In genomic region chr9:6845128-6845826, GRCh38 we compare ENCODE assay signal across 2 cellular contexts.
A peak's percentile ranks its signal among the peaks of the same experiment; 100 is the strongest.
TF ChIP-seq lines count a peak whose summit lies in the region.

No MANE protein-coding gene starts in this region.

TF ChIP-seq in IMR-90, 13 proteins besides CTCF, POLR2A, EP300 and RAD21:
- TF ChIP-seq MAZ (IDR thresholded peaks at IDR 0.05; ENCODE audit: borderline replicate concordance, low read depth, low read length) (no peak), CEBPB (IDR thresholded peaks at IDR 0.05; ENCODE audit: low read depth, low read length) (0 out of 2 replicates have a peak, but pooled peaks have one; percentile 12)

TF ChIP-seq in HepG2, 621 proteins besides CTCF, POLR2A, EP300 and RAD21 (continues in another document):
- no peak for TF ChIP-seq MAFK (conservative IDR thresholded peaks at IDR 0.05 in 1 of 2, IDR thresholded peaks at IDR 0.05 in 1 of 2; ENCODE audit: low read length in 2 of 2)
- TF ChIP-seq ZNF34 (CRISPR knock-in tag; IDR thresholded peaks at IDR 0.05; ENCODE audit: borderline replicate concordance) = no peak
- no peak for TF ChIP-seq ZNF33B (CRISPR knock-in tag; IDR thresholded peaks at IDR 0.05)
- TF ChIP-seq, protein P1, sequence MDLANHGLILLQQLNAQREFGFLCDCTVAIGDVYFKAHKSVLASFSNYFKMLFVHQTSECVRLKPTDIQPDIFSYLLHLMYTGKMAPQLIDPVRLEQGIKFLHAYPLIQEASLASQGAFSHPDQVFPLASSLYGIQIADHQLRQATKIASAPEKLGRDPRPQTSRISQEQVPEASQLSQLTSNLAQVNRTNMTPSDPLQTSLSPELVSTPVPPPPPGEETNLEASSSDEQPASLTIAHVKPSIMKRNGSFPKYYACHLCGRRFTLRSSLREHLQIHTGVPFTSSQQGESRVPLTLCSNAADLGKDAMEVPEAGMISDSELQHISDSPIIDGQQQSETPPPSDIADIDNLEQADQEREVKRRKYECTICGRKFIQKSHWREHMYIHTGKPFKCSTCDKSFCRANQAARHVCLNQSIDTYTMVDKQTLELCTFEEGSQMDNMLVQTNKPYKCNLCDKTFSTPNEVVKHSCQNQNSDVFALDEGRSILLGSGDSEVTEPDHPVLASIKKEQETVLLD (CRISPR knock-in tag; IDR thresholded peaks at IDR 0.05; ENCODE audit: low read depth) = no peak
- no peak for TF ChIP-seq RFX3 (CRISPR knock-in tag; IDR thresholded peaks at IDR 0.05)
- no peak for TF ChIP-seq ZNF550 (CRISPR knock-in tag; IDR thresholded peaks at IDR 0.05; ENCODE audit: borderline replicate concordance)
- TF ChIP-seq ZNF121 (CRISPR knock-in tag; IDR thresholded peaks at IDR 0.05) = peak; percentile 91
- TF ChIP-seq DR1 (CRISPR knock-in tag; IDR thresholded peaks at IDR 0.05) = no peak
- TF ChIP-seq HOXA7 (CRISPR knock-in tag; IDR thresholded peaks at IDR 0.05) = no peak
- TF ChIP-seq, protein P2, sequence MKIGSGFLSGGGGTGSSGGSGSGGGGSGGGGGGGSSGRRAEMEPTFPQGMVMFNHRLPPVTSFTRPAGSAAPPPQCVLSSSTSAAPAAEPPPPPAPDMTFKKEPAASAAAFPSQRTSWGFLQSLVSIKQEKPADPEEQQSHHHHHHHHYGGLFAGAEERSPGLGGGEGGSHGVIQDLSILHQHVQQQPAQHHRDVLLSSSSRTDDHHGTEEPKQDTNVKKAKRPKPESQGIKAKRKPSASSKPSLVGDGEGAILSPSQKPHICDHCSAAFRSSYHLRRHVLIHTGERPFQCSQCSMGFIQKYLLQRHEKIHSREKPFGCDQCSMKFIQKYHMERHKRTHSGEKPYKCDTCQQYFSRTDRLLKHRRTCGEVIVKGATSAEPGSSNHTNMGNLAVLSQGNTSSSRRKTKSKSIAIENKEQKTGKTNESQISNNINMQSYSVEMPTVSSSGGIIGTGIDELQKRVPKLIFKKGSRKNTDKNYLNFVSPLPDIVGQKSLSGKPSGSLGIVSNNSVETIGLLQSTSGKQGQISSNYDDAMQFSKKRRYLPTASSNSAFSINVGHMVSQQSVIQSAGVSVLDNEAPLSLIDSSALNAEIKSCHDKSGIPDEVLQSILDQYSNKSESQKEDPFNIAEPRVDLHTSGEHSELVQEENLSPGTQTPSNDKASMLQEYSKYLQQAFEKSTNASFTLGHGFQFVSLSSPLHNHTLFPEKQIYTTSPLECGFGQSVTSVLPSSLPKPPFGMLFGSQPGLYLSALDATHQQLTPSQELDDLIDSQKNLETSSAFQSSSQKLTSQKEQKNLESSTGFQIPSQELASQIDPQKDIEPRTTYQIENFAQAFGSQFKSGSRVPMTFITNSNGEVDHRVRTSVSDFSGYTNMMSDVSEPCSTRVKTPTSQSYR (CRISPR knock-in tag; IDR thresholded peaks at IDR 0.05; ENCODE audit: borderline replicate concordance) = no peak
- TF ChIP-seq, protein P3, sequence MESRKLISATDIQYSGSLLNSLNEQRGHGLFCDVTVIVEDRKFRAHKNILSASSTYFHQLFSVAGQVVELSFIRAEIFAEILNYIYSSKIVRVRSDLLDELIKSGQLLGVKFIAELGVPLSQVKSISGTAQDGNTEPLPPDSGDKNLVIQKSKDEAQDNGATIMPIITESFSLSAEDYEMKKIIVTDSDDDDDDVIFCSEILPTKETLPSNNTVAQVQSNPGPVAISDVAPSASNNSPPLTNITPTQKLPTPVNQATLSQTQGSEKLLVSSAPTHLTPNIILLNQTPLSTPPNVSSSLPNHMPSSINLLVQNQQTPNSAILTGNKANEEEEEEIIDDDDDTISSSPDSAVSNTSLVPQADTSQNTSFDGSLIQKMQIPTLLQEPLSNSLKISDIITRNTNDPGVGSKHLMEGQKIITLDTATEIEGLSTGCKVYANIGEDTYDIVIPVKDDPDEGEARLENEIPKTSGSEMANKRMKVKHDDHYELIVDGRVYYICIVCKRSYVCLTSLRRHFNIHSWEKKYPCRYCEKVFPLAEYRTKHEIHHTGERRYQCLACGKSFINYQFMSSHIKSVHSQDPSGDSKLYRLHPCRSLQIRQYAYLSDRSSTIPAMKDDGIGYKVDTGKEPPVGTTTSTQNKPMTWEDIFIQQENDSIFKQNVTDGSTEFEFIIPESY (CRISPR knock-in tag; IDR thresholded peaks at IDR 0.05) = peak; percentile 76
- TF ChIP-seq FOXA3 (CRISPR knock-in tag; IDR thresholded peaks at IDR 0.05) = peak; percentile 46; the same call in 1 of the 2 replicates
- no peak for TF ChIP-seq SUZ12 (IDR thresholded peaks at IDR 0.05; ENCODE audit: low read depth, low read length)
- no peak for TF ChIP-seq JARID2 (CRISPR knock-in tag; IDR thresholded peaks at IDR 0.05; ENCODE audit: insufficient replicate concordance)
- peak; percentile 37 for TF ChIP-seq ASH2L (IDR thresholded peaks at IDR 0.05; ENCODE audit: insufficient read length, low read depth, low read length)
- TF ChIP-seq SOX5 (CRISPR knock-in tag; IDR thresholded peaks at IDR 0.05; ENCODE audit: borderline replicate concordance) = peak; percentile 23; the same call in 1 of the 2 replicates
- TF ChIP-seq ZNF607 (CRISPR knock-in tag; IDR thresholded peaks at IDR 0.05; ENCODE audit: borderline replicate concordance) = no peak
- peak; percentile 74; the same call in 1 of the 2 replicates for TF ChIP-seq PITX1 (CRISPR knock-in tag; IDR thresholded peaks at IDR 0.05)
- no peak; the same call in 1 of the 2 replicates for TF ChIP-seq ZFP90 (CRISPR knock-in tag; IDR thresholded peaks at IDR 0.05; ENCODE audit: borderline replicate concordance)
- 0 out of 2 replicates have a peak, but pooled peaks have one; percentile 50 for TF ChIP-seq BCL6 (CRISPR knock-in tag; IDR thresholded peaks at IDR 0.05)
- no peak for TF ChIP-seq ZNF468 (CRISPR knock-in tag; IDR thresholded peaks at IDR 0.05)
- peak; percentile 64 for TF ChIP-seq NR2F6 (IDR thresholded peaks at IDR 0.05)
- peak; percentile 93 for TF ChIP-seq NR2F6 (CRISPR knock-in tag; IDR thresholded peaks at IDR 0.05)
- 0 out of 2 replicates have a peak, but pooled peaks have one; percentile 33 for TF ChIP-seq KDM3A (CRISPR knock-in tag; IDR thresholded peaks at IDR 0.05; ENCODE audit: low read depth)
- TF ChIP-seq, protein P4, sequence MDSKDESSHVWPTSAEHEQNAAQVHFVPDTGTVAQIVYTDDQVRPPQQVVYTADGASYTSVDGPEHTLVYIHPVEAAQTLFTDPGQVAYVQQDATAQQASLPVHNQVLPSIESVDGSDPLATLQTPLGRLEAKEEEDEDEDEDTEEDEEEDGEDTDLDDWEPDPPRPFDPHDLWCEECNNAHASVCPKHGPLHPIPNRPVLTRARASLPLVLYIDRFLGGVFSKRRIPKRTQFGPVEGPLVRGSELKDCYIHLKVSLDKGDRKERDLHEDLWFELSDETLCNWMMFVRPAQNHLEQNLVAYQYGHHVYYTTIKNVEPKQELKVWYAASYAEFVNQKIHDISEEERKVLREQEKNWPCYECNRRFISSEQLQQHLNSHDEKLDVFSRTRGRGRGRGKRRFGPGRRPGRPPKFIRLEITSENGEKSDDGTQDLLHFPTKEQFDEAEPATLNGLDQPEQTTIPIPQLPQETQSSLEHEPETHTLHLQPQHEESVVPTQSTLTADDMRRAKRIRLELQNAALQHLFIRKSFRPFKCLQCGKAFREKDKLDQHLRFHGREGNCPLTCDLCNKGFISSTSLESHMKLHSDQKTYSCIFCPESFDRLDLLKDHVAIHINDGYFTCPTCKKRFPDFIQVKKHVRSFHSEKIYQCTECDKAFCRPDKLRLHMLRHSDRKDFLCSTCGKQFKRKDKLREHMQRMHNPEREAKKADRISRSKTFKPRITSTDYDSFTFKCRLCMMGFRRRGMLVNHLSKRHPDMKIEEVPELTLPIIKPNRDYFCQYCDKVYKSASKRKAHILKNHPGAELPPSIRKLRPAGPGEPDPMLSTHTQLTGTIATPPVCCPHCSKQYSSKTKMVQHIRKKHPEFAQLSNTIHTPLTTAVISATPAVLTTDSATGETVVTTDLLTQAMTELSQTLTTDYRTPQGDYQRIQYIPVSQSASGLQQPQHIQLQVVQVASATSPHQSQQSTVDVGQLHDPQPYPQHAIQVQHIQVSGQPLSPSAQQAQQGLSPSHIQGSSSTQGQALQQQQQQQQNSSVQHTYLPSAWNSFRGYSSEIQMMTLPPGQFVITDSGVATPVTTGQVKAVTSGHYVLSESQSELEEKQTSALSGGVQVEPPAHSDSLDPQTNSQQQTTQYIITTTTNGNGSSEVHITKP (CRISPR knock-in tag; IDR thresholded peaks at IDR 0.05; ENCODE audit: low read depth) = no peak
- TF ChIP-seq JUNB (CRISPR knock-in tag; IDR thresholded peaks at IDR 0.05; ENCODE audit: borderline replicate concordance) = no peak
- TF ChIP-seq, protein P5, sequence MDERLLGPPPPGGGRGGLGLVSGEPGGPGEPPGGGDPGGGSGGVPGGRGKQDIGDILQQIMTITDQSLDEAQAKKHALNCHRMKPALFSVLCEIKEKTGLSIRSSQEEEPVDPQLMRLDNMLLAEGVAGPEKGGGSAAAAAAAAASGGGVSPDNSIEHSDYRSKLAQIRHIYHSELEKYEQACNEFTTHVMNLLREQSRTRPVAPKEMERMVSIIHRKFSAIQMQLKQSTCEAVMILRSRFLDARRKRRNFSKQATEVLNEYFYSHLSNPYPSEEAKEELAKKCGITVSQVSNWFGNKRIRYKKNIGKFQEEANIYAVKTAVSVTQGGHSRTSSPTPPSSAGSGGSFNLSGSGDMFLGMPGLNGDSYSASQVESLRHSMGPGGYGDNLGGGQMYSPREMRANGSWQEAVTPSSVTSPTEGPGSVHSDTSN (CRISPR knock-in tag; IDR thresholded peaks at IDR 0.05) = no peak
- no peak for TF ChIP-seq KAT8 (CRISPR knock-in tag; IDR thresholded peaks at IDR 0.05)
- no peak for TF ChIP-seq ZSCAN31 (CRISPR knock-in tag; IDR thresholded peaks at IDR 0.05; ENCODE audit: low read depth)
- TF ChIP-seq, protein P6, sequence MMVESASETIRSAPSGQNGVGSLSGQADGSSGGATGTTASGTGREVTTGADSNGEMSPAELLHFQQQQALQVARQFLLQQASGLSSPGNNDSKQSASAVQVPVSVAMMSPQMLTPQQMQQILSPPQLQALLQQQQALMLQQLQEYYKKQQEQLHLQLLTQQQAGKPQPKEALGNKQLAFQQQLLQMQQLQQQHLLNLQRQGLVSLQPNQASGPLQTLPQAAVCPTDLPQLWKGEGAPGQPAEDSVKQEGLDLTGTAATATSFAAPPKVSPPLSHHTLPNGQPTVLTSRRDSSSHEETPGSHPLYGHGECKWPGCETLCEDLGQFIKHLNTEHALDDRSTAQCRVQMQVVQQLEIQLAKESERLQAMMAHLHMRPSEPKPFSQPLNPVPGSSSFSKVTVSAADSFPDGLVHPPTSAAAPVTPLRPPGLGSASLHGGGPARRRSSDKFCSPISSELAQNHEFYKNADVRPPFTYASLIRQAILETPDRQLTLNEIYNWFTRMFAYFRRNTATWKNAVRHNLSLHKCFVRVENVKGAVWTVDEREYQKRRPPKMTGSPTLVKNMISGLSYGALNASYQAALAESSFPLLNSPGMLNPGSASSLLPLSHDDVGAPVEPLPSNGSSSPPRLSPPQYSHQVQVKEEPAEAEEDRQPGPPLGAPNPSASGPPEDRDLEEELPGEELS (CRISPR knock-in tag; IDR thresholded peaks at IDR 0.05) = 0 out of 2 replicates have a peak, but pooled peaks have one; percentile 16
- peak; percentile 56; the same call in 1 of the 2 replicates for TF ChIP-seq PHF21A (CRISPR knock-in tag; IDR thresholded peaks at IDR 0.05)
- TF ChIP-seq, protein P7, sequence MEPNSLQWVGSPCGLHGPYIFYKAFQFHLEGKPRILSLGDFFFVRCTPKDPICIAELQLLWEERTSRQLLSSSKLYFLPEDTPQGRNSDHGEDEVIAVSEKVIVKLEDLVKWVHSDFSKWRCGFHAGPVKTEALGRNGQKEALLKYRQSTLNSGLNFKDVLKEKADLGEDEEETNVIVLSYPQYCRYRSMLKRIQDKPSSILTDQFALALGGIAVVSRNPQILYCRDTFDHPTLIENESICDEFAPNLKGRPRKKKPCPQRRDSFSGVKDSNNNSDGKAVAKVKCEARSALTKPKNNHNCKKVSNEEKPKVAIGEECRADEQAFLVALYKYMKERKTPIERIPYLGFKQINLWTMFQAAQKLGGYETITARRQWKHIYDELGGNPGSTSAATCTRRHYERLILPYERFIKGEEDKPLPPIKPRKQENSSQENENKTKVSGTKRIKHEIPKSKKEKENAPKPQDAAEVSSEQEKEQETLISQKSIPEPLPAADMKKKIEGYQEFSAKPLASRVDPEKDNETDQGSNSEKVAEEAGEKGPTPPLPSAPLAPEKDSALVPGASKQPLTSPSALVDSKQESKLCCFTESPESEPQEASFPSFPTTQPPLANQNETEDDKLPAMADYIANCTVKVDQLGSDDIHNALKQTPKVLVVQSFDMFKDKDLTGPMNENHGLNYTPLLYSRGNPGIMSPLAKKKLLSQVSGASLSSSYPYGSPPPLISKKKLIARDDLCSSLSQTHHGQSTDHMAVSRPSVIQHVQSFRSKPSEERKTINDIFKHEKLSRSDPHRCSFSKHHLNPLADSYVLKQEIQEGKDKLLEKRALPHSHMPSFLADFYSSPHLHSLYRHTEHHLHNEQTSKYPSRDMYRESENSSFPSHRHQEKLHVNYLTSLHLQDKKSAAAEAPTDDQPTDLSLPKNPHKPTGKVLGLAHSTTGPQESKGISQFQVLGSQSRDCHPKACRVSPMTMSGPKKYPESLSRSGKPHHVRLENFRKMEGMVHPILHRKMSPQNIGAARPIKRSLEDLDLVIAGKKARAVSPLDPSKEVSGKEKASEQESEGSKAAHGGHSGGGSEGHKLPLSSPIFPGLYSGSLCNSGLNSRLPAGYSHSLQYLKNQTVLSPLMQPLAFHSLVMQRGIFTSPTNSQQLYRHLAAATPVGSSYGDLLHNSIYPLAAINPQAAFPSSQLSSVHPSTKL (CRISPR knock-in tag; IDR thresholded peaks at IDR 0.05) = peak; percentile 81
- TF ChIP-seq, protein P8, sequence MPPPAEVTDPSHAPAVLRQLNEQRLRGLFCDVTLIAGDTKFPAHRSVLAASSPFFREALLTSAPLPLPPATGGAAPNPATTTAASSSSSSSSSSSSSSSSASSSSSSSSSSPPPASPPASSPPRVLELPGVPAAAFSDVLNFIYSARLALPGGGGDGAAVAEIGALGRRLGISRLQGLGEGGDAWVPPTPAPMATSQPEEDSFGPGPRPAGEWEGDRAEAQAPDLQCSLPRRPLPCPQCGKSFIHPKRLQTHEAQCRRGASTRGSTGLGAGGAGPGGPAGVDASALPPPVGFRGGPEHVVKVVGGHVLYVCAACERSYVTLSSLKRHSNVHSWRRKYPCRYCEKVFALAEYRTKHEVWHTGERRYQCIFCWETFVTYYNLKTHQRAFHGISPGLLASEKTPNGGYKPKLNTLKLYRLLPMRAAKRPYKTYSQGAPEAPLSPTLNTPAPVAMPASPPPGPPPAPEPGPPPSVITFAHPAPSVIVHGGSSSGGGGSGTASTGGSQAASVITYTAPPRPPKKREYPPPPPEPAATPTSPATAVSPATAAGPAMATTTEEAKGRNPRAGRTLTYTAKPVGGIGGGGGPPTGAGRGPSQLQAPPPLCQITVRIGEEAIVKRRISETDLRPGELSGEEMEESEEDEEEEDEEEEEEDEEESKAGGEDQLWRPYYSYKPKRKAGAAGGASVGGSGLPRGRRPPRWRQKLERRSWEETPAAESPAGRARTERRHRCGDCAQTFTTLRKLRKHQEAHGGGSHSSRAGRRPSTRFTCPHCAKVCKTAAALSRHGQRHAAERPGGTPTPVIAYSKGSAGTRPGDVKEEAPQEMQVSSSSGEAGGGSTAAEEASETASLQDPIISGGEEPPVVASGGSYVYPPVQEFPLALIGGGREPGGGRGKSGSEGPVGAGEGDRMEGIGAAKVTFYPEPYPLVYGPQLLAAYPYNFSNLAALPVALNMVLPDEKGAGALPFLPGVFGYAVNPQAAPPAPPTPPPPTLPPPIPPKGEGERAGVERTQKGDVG (CRISPR knock-in tag; IDR thresholded peaks at IDR 0.05; ENCODE audit: borderline replicate concordance) = 0 out of 2 replicates have a peak, but pooled peaks have one; percentile 45
- peak; percentile 58; the same call in 1 of the 2 replicates for TF ChIP-seq MIER3 (CRISPR knock-in tag; IDR thresholded peaks at IDR 0.05; ENCODE audit: borderline replicate concordance)
